29 cellular contexts compared by ENCODE assay signal in the genomic region with DNA sequence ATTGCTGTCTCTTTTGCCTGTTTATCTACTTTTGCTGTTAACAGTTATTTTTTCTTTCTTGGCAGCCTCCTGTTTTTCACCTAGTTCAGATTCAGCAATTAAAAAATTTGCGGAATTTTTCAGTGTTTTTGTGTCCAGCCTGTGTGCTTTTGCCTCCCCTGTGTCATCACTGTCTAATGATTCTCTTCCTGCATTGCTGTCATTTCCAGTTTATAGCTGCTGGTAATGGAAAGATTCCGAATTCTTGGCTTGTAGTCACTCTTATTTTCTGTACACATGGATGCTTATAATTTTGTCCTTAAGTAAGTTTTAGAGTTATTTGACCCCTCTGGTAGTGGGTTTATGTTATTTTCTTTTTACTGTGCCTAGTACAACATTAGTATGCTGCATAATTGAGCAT. TPM values are rescaled to one million over a fixed set of nuclear protein-coding genes. Genes with fewer than 3 reads are reported as not detected.
"Had no signal": no experiment of that assay in that cellular context is flagged by ENCODE, and none has a peak within 500 bp of the region (broad histone marks: within the 10 kb centered on the region; RNA-seq: fewer than 3 reads in every experiment).

No MANE protein-coding gene starts in this region.

- H3K27me3 ChIP-seq: neural progenitor cell, ovary, right lobe of liver, sigmoid colon, stomach, thyroid gland, tibial nerve, upper lobe of left lung, vagina had no signal

- H3K4me3 ChIP-seq: neural progenitor cell, ovary, psoas muscle, right lobe of liver, sigmoid colon, stomach, thoracic aorta, thyroid gland, tibial nerve, upper lobe of left lung, vagina had no signal

- H3K4me1 ChIP-seq: neural progenitor cell, psoas muscle, right lobe of liver, sigmoid colon, thyroid gland, tibial nerve, upper lobe of left lung, vagina had no signal

- H3K27me3 Mint-ChIP-seq: naive thymus-derived CD8-positive, alpha-beta T cell; natural killer cell treated with Interleukin-12 subunit alpha and Interleukin-12 subunit beta and Interleukin-15 and Interleukin-18, amount 100 ng/mL, for 72 hours; progenitor cell of endocrine pancreas; stimulated activated naive B cell treated with anti-CD40 and anti-IgM and Interleukin-4, amounts not matched to agents 10 μg/mL and 1 μg/mL and 100 μg/mL, for 72 hours; stimulated activated naive CD8-positive, alpha-beta T cell treated with anti-CD3 and anti-CD28 coated beads, Interleukin-15, Interleukin-2, amounts not matched to agents 100 ng/mL and 50 ng/mL, for 24 hours had no signal

- H3K9me3 Mint-ChIP-seq: naive thymus-derived CD8-positive, alpha-beta T cell; natural killer cell treated with Interleukin-12 subunit alpha and Interleukin-12 subunit beta and Interleukin-15 and Interleukin-18, amount 100 ng/mL, for 72 hours; neural progenitor cell; stimulated activated effector memory CD8-positive, alpha-beta T cell treated with anti-CD3 and anti-CD28 coated beads, Interleukin-12 subunit alpha, Interleukin-12 subunit beta, amount 100 ng/mL, for 72 hours; stimulated activated naive B cell treated with anti-CD40 and anti-IgM and Interleukin-4, amounts not matched to agents 10 μg/mL and 1 μg/mL and 100 μg/mL, for 72 hours; stimulated activated naive CD8-positive, alpha-beta T cell treated with anti-CD3 and anti-CD28 coated beads, Interleukin-15, Interleukin-2, amounts not matched to agents 100 ng/mL and 50 ng/mL, for 24 hours had no signal

- H3K27ac ChIP-seq: neural progenitor cell, ovary, parathyroid adenoma, psoas muscle, right lobe of liver, sigmoid colon, stomach, thoracic aorta, thyroid gland, tibial nerve, upper lobe of left lung, vagina had no signal

- H3K9me3 ChIP-seq: ovary, psoas muscle, right lobe of liver, sigmoid colon, stomach, thoracic aorta, thyroid gland, tibial nerve, upper lobe of left lung, vagina had no signal

- DNase-seq: occipital lobe; ovary; posterior cingulate gyrus; psoas muscle; right cardiac atrium; right lobe of liver; sigmoid colon; small intestine; stimulated activated CD4-positive, alpha-beta T cell treated with anti-CD3 and anti-CD28 coated beads, Interleukin-15, amount 100 ng/mL, for 24 hours; stimulated activated CD4-positive, alpha-beta T cell treated with anti-CD3 and anti-CD28 coated beads, Interleukin-2, amount 100 ng/mL, for 24 hours; stimulated activated CD4-positive, alpha-beta T cell treated with anti-CD3 and anti-CD28 coated beads, Interleukin-2, amount 100 ng/mL, for 48 hours; stimulated activated CD4-positive, alpha-beta T cell treated with anti-CD3 and anti-CD28 coated beads, Interleukin-4, amount 100 ng/mL, for 24 hours; stimulated activated naive B cell treated with anti-CD40 and anti-IgM and Interleukin-4, amounts not matched to agents 10 μg/mL and 1 μg/mL and 100 μg/mL, for 72 hours; stimulated activated naive CD4-positive, alpha-beta T cell treated with Interleukin-2 at 50 U/mL for 16 hours; stomach; thyroid gland; trophoblast cell; upper lobe of left lung had no signal

- H3K27ac Mint-ChIP-seq: naive thymus-derived CD8-positive, alpha-beta T cell; natural killer cell treated with Interleukin-12 subunit alpha and Interleukin-12 subunit beta and Interleukin-15 and Interleukin-18, amount 100 ng/mL, for 72 hours; neural progenitor cell; progenitor cell of endocrine pancreas; stimulated activated effector memory CD8-positive, alpha-beta T cell treated with anti-CD3 and anti-CD28 coated beads, Interleukin-12 subunit alpha, Interleukin-12 subunit beta, amount 100 ng/mL, for 72 hours; stimulated activated naive B cell treated with anti-CD40 and anti-IgM and Interleukin-4, amounts not matched to agents 10 μg/mL and 1 μg/mL and 100 μg/mL, for 72 hours; stimulated activated naive CD8-positive, alpha-beta T cell treated with anti-CD3 and anti-CD28 coated beads, Interleukin-15, Interleukin-2, amounts not matched to agents 100 ng/mL and 50 ng/mL, for 24 hours had no signal

- H3K4me3 Mint-ChIP-seq: naive thymus-derived CD8-positive, alpha-beta T cell; natural killer cell treated with Interleukin-12 subunit alpha and Interleukin-12 subunit beta and Interleukin-15 and Interleukin-18, amount 100 ng/mL, for 72 hours; neural progenitor cell; stimulated activated effector memory CD8-positive, alpha-beta T cell treated with anti-CD3 and anti-CD28 coated beads, Interleukin-12 subunit alpha, Interleukin-12 subunit beta, amount 100 ng/mL, for 72 hours; stimulated activated naive B cell treated with anti-CD40 and anti-IgM and Interleukin-4, amounts not matched to agents 10 μg/mL and 1 μg/mL and 100 μg/mL, for 72 hours; stimulated activated naive CD8-positive, alpha-beta T cell treated with anti-CD3 and anti-CD28 coated beads, Interleukin-15, Interleukin-2, amounts not matched to agents 100 ng/mL and 50 ng/mL, for 24 hours had no signal

- H3K36me3 ChIP-seq: ovary had no signal

- H3K4me1 Mint-ChIP-seq: neural progenitor cell had no signal

RNA-seq across cellular contexts. Expression of a gene that starts 50.7 kb away (rescaled TPM):
- total RNA-seq: skeletal muscle tissue, thoracic aorta had no signal
